In the genomic region with DNA sequence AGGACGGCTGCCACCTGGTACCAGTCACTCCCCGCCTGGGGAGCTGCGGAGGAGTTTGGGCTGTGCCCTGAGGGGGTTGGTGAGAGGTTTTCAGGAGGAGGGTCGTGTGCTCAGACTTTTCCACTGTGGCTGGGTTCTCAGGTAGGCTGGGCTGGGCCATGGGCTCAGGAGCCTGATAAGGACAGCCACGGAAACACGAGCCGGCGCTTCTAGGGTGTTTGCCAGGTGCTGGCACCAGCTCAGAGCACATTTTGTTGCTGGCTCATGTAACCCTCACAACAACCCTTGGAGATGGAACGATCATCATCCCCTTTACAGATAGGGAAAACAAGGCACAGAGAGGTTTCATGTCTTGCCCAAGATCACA, we compare ENCODE assay signal across 16 cellular contexts. TPM values are rescaled to one million over a fixed set of nuclear protein-coding genes. Genes with fewer than 3 reads are reported as not detected.
DNase-seq lines count a peak whose midpoint lies in the region; ATAC-seq and TF ChIP-seq lines count a peak whose summit lies in the region.
"Had no signal": no experiment of that assay in that cellular context is flagged by ENCODE, and none has a peak within 500 bp of the region (broad histone marks: within the 10 kb centered on the region; RNA-seq: fewer than 3 reads in every experiment).

No MANE protein-coding gene starts in this region.

- DNase-seq in left ventricle myocardium superior, result peak; percentile 51
- DNase-seq in left cardiac atrium, result no peak
- peak; percentile 53 for DNase-seq in NCI-H2107 (lab: John Stamatoyannopoulos, UW)
- peak; percentile 31 for DNase-seq in lower lobe of right lung
- no peak for DNase-seq in stimulated activated CD4-positive, alpha-beta T cell treated with anti-CD3 and anti-CD28 coated beads, Interleukin-4, amount 100 ng/mL, for 4 hours
- no peak for DNase-seq in NCI-H1048 (lab: John Stamatoyannopoulos, UW)
- no peak for DNase-seq in NCI-H1105 (lab: John Stamatoyannopoulos, UW)
- DNase-seq: ACHN; GDM1; KG1; NCI-H1417; NCI-H187; NCI-H526; NK-92 treated with Interleukin-12 subunit alpha and Interleukin-12 subunit beta, amount 100 ng/mL, for 24 hours; Peyer's patch had no signal

- no peak overlapping the region for H3K4me3 ChIP-seq in lower lobe of right lung
- H3K4me3 ChIP-seq: Peyer's patch had no signal

- no peaks in the 10 kb centered on the region for H3K4me1 ChIP-seq in lower lobe of right lung
- H3K4me1 ChIP-seq: Peyer's patch had no signal

- H3K27me3 ChIP-seq in lower lobe of right lung (ENCODE audit: low read depth), result no peaks in the 10 kb centered on the region
- H3K27me3 ChIP-seq: Peyer's patch had no signal

- H3K36me3 ChIP-seq in lower lobe of right lung, result no peaks in the 10 kb centered on the region
- H3K36me3 ChIP-seq: Peyer's patch had no signal

- ATAC-seq in left ventricle myocardium superior (peak; percentile 50), left cardiac atrium (no peak), lower lobe of right lung (no peak)
- ATAC-seq: HepG2 had no signal

- no peak overlapping the region for H3K27ac ChIP-seq in lower lobe of right lung
- H3K27ac ChIP-seq: Peyer's patch had no signal

- intact Hi-C loops in left ventricle myocardium superior (cut with micrococcal nuclease), result no loop called here
- intact Hi-C loops in left cardiac atrium (cut with DNase I), result no loop called here
- intact Hi-C loops in lower lobe of right lung (cut with DNase I), result no loop called here

- no peaks in the 10 kb centered on the region for H3K9me3 ChIP-seq in lower lobe of right lung
- H3K9me3 ChIP-seq: Peyer's patch had no signal

- TF ChIP-seq CTCF in lower lobe of right lung (IDR thresholded peaks at IDR 0.05), result no peak

RNA-seq across cellular contexts. Expression of gene HMCN2, which starts 46.2 kb away (rescaled TPM):
- 7.3 TPM for total RNA-seq in left ventricle myocardium superior
- 1 to 10 TPM; 4.6 to 6.0 TPM for total RNA-seq in left cardiac atrium
- 4.7 TPM for total RNA-seq in lower lobe of right lung

Comparison
In these comparisons a context has a peak if more than half of its experiments do, and no peak if none do; other contexts are left out.
1. DNase-seq: peak in left ventricle myocardium superior (single experiment), NCI-H2107 (single experiment) and lower lobe of right lung (single experiment); none in left cardiac atrium (single experiment), stimulated activated CD4-positive, alpha-beta T cell treated with anti-CD3 and anti-CD28 coated beads, Interleukin-4, amount 100 ng/mL, for 4 hours (0 of 2), NCI-H1048 (single experiment) and NCI-H1105 (single experiment).